ENCODE assay signal across 25 cellular contexts in genomic region chr6:23228439-23229024, GRCh38.
DNase-seq lines count a peak whose midpoint lies in the region; ATAC-seq and TF ChIP-seq lines count a peak whose summit lies in the region.
"Had no signal": no experiment of that assay in that cellular context is flagged by ENCODE, and none has a peak within 500 bp of the region (broad histone marks: within the 10 kb centered on the region; RNA-seq: fewer than 3 reads in every experiment).

No MANE protein-coding gene starts in this region.

- H3K4me3 ChIP-seq in GM23248: no peak overlapping the region
- no peak overlapping the region for H3K4me3 ChIP-seq in adipocyte (ENCODE audit: low read length)
- H3K4me3 ChIP-seq: colonic mucosa, lung, MG63 had no signal

- H3K9me2 ChIP-seq in GM23248 (ENCODE audit: insufficient read depth): no peaks in the 10 kb centered on the region

- H3K79me2 ChIP-seq in GM23248 (ENCODE audit: insufficient read depth): no peaks in the 10 kb centered on the region

- H4K20me1 ChIP-seq in GM23248 (ENCODE audit: insufficient read depth): no peaks in the 10 kb centered on the region

- H3K27me3 ChIP-seq in GM23248 (replicated peaks; ENCODE audit: insufficient read depth): no peaks in the 10 kb centered on the region
- no peaks in the 10 kb centered on the region for H3K27me3 ChIP-seq in adipocyte (replicated peaks; ENCODE audit: control insufficient read depth, insufficient read depth, low read length)
- H3K27me3 ChIP-seq: colonic mucosa, MG63 had no signal

- no peaks in the 10 kb centered on the region for H3K27me3 Mint-ChIP-seq in mesothelial cell of epicardium (ENCODE audit: low read depth)
- H3K27me3 Mint-ChIP-seq: activated naive CD4-positive, alpha-beta T cell treated with anti-CD3 and anti-CD28 coated beads, Interleukin-2, amount 10 ng/mL, durations not matched to agents 7 days and 5 days; CD4-positive, alpha-beta T cell; stimulated activated naive CD8-positive, alpha-beta T cell treated with anti-CD3 and anti-CD28 coated beads, Interleukin-15, amount 100 ng/mL, for 72 hours had no signal

- H3K4me3 Mint-ChIP-seq in mesothelial cell of epicardium: no peak overlapping the region
- H3K4me3 Mint-ChIP-seq: activated naive CD4-positive, alpha-beta T cell treated with anti-CD3 and anti-CD28 coated beads, Interleukin-2, amount 10 ng/mL, durations not matched to agents 7 days and 5 days; activated T-cell treated with anti-CD3 and anti-CD28 coated beads, Interleukin-2, amount 50 U/mL, for 72 hours; CD4-positive, alpha-beta T cell; HFFc6; stimulated activated naive CD8-positive, alpha-beta T cell treated with anti-CD3 and anti-CD28 coated beads, Interleukin-15, amount 100 ng/mL, for 72 hours; T-helper 2 cell treated with Interferon-gamma antibody and Interleukin-4, amounts not matched to agents 5 μg/mL and 100 μg/mL, for 36 hours had no signal

- no peak overlapping the region for H3K27ac ChIP-seq in GM23248
- H3K27ac ChIP-seq: colonic mucosa had no signal

- in situ Hi-C loops in GM23248 (cut with MboI): no loop called here

- H3K9ac ChIP-seq in GM23248 (no peak overlapping the region), adipocyte (ENCODE audit: low read length) (no peak overlapping the region)

- H3K36me3 ChIP-seq in GM23248 (ENCODE audit: low read depth) (no peaks in the 10 kb centered on the region), adipocyte (ENCODE audit: control insufficient read depth, insufficient read depth, low read length, severe bottlenecking) (no peaks in the 10 kb centered on the region)
- H3K36me3 ChIP-seq: colonic mucosa, MG63 had no signal

- ATAC-seq in HG03039 (IDR thresholded peaks at IDR 0.05; ENCODE audit: unreplicated experiment) (no peak), GM21786 (IDR thresholded peaks at IDR 0.05; ENCODE audit: unreplicated experiment) (no peak)
- ATAC-seq: activated T-cell treated with anti-CD3 and anti-CD28 coated beads, Interleukin-2, amount 50 U/mL, for 72 hours; stimulated activated naive CD8-positive, alpha-beta T cell treated with anti-CD3 and anti-CD28 coated beads, Interleukin-15, amount 100 ng/mL, for 72 hours had no signal

- H3K4me2 ChIP-seq in GM23248 (ENCODE audit: unreplicated experiment): no peak overlapping the region

- peaks cover 37% of the 10 kb centered on the region for H3K9me3 Mint-ChIP-seq in mesothelial cell of epicardium

- DNase-seq in GM23248: peak; percentile 3
- DNase-seq in NCI-H146 treated with DMSO at 0.1 percent for 48 hours (lab: John Stamatoyannopoulos, UW; ENCODE audit: unreplicated experiment): peak; percentile 75
- peak; percentile 4 for DNase-seq in adipocyte (ENCODE audit: low read depth)
- peak; percentile 55 for DNase-seq in islet precursor cell
- DNase-seq in NCI-H2081 (lab: John Stamatoyannopoulos, UW): no peak
- no peak for DNase-seq in mesothelial cell of epicardium (ENCODE audit: low spot score in 2 of 2, unreplicated experiment in 2 of 2)
- DNase-seq: activated CD4-positive, CD25-positive, alpha-beta regulatory T cell treated with anti-CD3 and anti-CD28 coated beads, Interleukin-2, amount 50 U/mL, for 72 hours; activated CD8-positive, alpha-beta memory T cell treated with anti-CD3 and anti-CD28 coated beads for 24 hours; activated naive CD4-positive, alpha-beta T cell treated with anti-CD3 and anti-CD28 coated beads, Interleukin-2, amount 10 ng/mL, durations not matched to agents 7 days and 5 days; activated T-cell treated with anti-CD3 and anti-CD28 coated beads, Interleukin-2, amount 50 U/mL, for 72 hours; CD4-positive, alpha-beta T cell; colonic mucosa; DMS79; HFFc6; MG63; NCI-H1436 treated with DMSO at 0.1 percent for 48 hours; NCI-H2171 treated with DMSO at 0.1 percent for 48 hours; retina; stimulated activated CD4-positive, alpha-beta T cell treated with anti-CD3 and anti-CD28 coated beads, Interleukin-4, amount 100 ng/mL, for 24 hours; stimulated activated naive CD8-positive, alpha-beta T cell treated with anti-CD3 and anti-CD28 coated beads, Interleukin-15, amount 100 ng/mL, for 72 hours; trophoblast cell had no signal

- peaks cover 5% of the 10 kb centered on the region for H3K4me1 Mint-ChIP-seq in mesothelial cell of epicardium
- H3K4me1 Mint-ChIP-seq: activated naive CD4-positive, alpha-beta T cell treated with anti-CD3 and anti-CD28 coated beads, Interleukin-2, amount 10 ng/mL, durations not matched to agents 7 days and 5 days; stimulated activated naive CD8-positive, alpha-beta T cell treated with anti-CD3 and anti-CD28 coated beads, Interleukin-15, amount 100 ng/mL, for 72 hours had no signal

- peaks cover 13% of the 10 kb centered on the region for H3K36me3 Mint-ChIP-seq in mesothelial cell of epicardium
- H3K36me3 Mint-ChIP-seq: activated naive CD4-positive, alpha-beta T cell treated with anti-CD3 and anti-CD28 coated beads, Interleukin-2, amount 10 ng/mL, durations not matched to agents 7 days and 5 days had no signal

- no peaks in the 10 kb centered on the region for H3F3A ChIP-seq in GM23248 (ENCODE audit: insufficient read depth)

- no peak overlapping the region for H3K27ac Mint-ChIP-seq in mesothelial cell of epicardium
- H3K27ac Mint-ChIP-seq: activated naive CD4-positive, alpha-beta T cell treated with anti-CD3 and anti-CD28 coated beads, Interleukin-2, amount 10 ng/mL, durations not matched to agents 7 days and 5 days; activated T-cell treated with anti-CD3 and anti-CD28 coated beads, Interleukin-2, amount 50 U/mL, for 72 hours; CD4-positive, alpha-beta T cell; HFFc6; stimulated activated naive CD8-positive, alpha-beta T cell treated with anti-CD3 and anti-CD28 coated beads, Interleukin-15, amount 100 ng/mL, for 72 hours; T-helper 2 cell treated with Interferon-gamma antibody and Interleukin-4, amounts not matched to agents 5 μg/mL and 100 μg/mL, for 36 hours had no signal

- H2AFZ ChIP-seq in GM23248: no peak overlapping the region

- TF ChIP-seq CTCF in mesothelial cell of epicardium (IDR thresholded peaks at IDR 0.05; ENCODE audit: unreplicated experiment): no peak

- WGBS in GM23248 (ENCODE audit: low coverage in 1 of 2, low lambda C conversion rate in 2 of 2, missing lambda C conversion rate in 2 of 2), 2 experiments: 55 to 59% methylated on average over 11 of the region's 11 CpGs

- H3K4me1 ChIP-seq in GM23248 (ENCODE audit: insufficient read depth) (no peaks in the 10 kb centered on the region), adipocyte (ENCODE audit: control insufficient read depth, insufficient read depth, low read length) (no peaks in the 10 kb centered on the region)
- H3K4me1 ChIP-seq: colonic mucosa had no signal

- H3K9me3 ChIP-seq in GM23248 (ENCODE audit: low read depth) (no peaks in the 10 kb centered on the region), adipocyte (ENCODE audit: control insufficient read depth, low read length) (peaks cover 3% of the 10 kb centered on the region)
- H3K9me3 ChIP-seq: colonic mucosa, MG63 had no signal

Comparison
In these comparisons a context has a peak if more than half of its experiments do, and no peak if none do; other contexts are left out.
1. DNase-seq: peak in GM23248 (single experiment), NCI-H146 treated with DMSO at 0.1 percent for 48 hours (single experiment), adipocyte (single experiment) and islet precursor cell (single experiment); none in NCI-H2081 (0 of 2) and mesothelial cell of epicardium (0 of 2).